1 cellular context compared by ENCODE assay signal in the genomic region with DNA sequence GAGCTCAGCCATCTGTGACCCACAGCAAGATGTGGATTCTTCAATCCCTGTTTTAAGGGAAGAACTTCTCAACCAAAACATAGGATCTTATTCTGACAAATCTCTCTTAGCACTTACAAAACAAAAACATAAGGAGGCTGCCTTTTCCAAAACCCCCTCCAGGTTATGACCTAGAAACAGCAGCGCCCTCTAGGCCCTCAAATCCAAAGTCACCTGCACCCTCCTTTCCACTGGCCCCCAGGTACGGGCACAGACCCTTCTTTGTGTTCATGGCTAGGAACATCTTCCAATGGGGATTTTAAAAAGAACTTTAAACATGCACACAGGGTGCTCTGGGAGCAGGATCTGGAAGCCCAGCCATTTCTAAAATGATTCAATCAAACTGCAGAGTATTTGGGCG.
TF ChIP-seq lines count a peak whose summit lies in the region.

No MANE protein-coding gene starts in this region.

TF ChIP-seq in GM23338, 12 proteins besides CTCF, POLR2A, EP300 and RAD21:
- no peak for TF ChIP-seq STAT1 (IDR thresholded peaks at IDR 0.05; ENCODE audit: unreplicated experiment)
- TF ChIP-seq REST (IDR thresholded peaks at IDR 0.05; ENCODE audit: unreplicated experiment), result no peak
- no peak for TF ChIP-seq ETS1 (IDR thresholded peaks at IDR 0.05)
- no peak for TF ChIP-seq EZH2 (IDR thresholded peaks at IDR 0.05; ENCODE audit: low read depth, unreplicated experiment)
- TF ChIP-seq POLR2AphosphoS5 (IDR thresholded peaks at IDR 0.05; ENCODE audit: low read depth), result no peak
- no peak for TF ChIP-seq NANOG (IDR thresholded peaks at IDR 0.05; ENCODE audit: borderline replicate concordance)
- TF ChIP-seq CREB1 (CRISPR knock-in tag; IDR thresholded peaks at IDR 0.05; ENCODE audit: low read depth), result no peak
- no peak for TF ChIP-seq EZH2phosphoT487 (IDR thresholded peaks at IDR 0.05; ENCODE audit: unreplicated experiment)
- TF ChIP-seq, protein P1, sequence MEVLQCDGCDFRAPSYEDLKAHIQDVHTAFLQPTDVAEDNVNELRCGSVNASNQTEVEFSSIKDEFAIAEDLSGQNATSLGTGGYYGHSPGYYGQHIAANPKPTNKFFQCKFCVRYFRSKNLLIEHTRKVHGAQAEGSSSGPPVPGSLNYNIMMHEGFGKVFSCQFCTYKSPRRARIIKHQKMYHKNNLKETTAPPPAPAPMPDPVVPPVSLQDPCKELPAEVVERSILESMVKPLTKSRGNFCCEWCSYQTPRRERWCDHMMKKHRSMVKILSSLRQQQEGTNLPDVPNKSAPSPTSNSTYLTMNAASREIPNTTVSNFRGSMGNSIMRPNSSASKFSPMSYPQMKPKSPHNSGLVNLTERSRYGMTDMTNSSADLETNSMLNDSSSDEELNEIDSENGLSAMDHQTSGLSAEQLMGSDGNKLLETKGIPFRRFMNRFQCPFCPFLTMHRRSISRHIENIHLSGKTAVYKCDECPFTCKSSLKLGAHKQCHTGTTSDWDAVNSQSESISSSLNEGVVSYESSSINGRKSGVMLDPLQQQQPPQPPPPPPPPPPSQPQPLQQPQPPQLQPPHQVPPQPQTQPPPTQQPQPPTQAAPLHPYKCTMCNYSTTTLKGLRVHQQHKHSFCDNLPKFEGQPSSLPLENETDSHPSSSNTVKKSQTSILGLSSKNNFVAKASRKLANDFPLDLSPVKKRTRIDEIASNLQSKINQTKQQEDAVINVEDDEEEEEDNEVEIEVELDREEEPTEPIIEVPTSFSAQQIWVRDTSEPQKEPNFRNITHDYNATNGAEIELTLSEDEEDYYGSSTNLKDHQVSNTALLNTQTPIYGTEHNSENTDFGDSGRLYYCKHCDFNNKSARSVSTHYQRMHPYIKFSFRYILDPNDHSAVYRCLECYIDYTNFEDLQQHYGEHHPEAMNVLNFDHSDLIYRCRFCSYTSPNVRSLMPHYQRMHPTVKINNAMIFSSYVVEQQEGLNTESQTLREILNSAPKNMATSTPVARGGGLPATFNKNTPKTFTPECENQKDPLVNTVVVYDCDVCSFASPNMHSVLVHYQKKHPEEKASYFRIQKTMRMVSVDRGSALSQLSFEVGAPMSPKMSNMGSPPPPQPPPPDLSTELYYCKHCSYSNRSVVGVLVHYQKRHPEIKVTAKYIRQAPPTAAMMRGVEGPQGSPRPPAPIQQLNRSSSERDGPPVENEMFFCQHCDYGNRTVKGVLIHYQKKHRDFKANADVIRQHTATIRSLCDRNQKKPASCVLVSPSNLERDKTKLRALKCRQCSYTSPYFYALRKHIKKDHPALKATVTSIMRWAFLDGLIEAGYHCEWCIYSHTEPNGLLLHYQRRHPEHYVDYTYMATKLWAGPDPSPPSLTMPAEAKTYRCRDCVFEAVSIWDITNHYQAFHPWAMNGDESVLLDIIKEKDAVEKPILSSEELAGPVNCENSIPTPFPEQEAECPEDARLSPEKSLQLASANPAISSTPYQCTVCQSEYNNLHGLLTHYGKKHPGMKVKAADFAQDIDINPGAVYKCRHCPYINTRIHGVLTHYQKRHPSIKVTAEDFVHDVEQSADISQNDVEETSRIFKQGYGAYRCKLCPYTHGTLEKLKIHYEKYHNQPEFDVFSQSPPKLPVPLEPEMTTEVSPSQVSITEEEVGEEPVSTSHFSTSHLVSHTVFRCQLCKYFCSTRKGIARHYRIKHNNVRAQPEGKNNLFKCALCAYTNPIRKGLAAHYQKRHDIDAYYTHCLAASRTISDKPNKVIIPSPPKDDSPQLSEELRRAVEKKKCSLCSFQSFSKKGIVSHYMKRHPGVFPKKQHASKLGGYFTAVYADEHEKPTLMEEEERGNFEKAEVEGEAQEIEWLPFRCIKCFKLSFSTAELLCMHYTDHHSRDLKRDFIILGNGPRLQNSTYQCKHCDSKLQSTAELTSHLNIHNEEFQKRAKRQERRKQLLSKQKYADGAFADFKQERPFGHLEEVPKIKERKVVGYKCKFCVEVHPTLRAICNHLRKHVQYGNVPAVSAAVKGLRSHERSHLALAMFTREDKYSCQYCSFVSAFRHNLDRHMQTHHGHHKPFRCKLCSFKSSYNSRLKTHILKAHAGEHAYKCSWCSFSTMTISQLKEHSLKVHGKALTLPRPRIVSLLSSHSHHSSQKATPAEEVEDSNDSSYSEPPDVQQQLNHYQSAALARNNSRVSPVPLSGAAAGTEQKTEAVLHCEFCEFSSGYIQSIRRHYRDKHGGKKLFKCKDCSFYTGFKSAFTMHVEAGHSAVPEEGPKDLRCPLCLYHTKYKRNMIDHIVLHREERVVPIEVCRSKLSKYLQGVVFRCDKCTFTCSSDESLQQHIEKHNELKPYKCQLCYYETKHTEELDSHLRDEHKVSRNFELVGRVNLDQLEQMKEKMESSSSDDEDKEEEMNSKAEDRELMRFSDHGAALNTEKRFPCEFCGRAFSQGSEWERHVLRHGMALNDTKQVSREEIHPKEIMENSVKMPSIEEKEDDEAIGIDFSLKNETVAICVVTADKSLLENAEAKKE (CRISPR knock-in tag; IDR thresholded peaks at IDR 0.05), result no peak
